8 cellular contexts compared by ENCODE assay signal in the genomic region with DNA sequence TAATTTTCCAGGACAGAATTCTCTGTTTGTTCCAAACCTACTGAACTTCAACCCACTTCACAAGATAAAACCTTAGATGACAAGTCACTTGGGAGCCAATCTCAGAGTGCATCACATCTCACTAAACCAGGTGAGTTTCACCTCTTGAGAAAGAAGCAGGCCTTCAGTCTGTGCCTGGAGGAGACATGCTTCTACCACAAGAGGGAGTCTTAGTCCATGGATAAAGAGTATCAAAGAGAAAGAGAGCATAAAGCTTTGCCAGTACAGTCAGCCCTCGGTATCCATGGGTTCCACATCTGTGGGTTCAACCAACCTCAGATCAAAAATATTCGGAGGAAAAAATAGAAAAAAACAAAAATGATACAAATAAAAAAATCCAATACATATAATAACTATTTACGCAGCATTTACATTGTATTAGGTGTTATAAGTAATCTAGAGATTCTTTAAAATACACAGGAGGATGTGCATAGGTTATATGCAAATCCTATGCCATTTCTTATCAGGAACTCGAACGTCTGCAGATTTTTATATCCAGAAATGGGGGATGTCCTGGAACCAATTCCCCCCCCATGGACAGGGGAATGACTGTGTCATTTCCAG. TPM values are rescaled to one million over a fixed set of nuclear protein-coding genes. Genes with fewer than 3 reads are reported as not detected.
A peak's percentile ranks its signal among the peaks of the same experiment; 100 is the strongest.
DNase-seq lines count a peak whose midpoint lies in the region; ATAC-seq, FAIRE-seq and TF ChIP-seq lines count a peak whose summit lies in the region.

No MANE protein-coding gene starts in this region.

- H3K9ac ChIP-seq in NT2/D1 (ENCODE audit: insufficient read length, low read depth) (no peak overlapping the region), mammary epithelial cell (ENCODE audit: insufficient read depth, low read length) (no peak overlapping the region), HepG2 (ENCODE audit: insufficient read depth, low read depth, low read length) (no peak overlapping the region)

- POLR2A ChIA-PET in HepG2 (lab: Yijun Ruan, JAX) = interaction anchor here (1.0 kb wide), 1 partner anchor 25 kb away, joined by 3 read pairs; no protein-coding TSS in a partner anchor

- TF ChIP-seq POLR2A in HepG2 (IDR thresholded peaks at IDR 0.05; ENCODE audit: insufficient read depth in 1 of 2, low read depth in 2 of 2, low read length in 2 of 2) = no peak

- H2AFZ ChIP-seq in mammary epithelial cell (ENCODE audit: low read depth, low read length) = no peak overlapping the region
- no peak overlapping the region for H2AFZ ChIP-seq in HepG2 (ENCODE audit: low read length)

- dilution Hi-C loops in mammary epithelial cell (cut with HindIII; ENCODE audit: low sequenced_read_pairs) = loop anchor here (5.0 kb wide), 1 partner anchor 80 kb away; a partner anchor contains a TSS

- TF ChIP-seq CTCF in mammary epithelial cell (conservative IDR thresholded peaks at IDR 0.05 in 1 of 2, IDR thresholded peaks at IDR 0.05 in 1 of 2; ENCODE audit: extremely low read depth in 1 of 2, insufficient read depth in 1 of 2, low read depth in 1 of 2, low read length in 2 of 2) (peak; percentile 82 to 84), HepG2 (CRISPR knock-in tag; IDR thresholded peaks at IDR 0.05) (peak; percentile 70)

- peaks cover 6% of the 10 kb centered on the region; the same call in 1 of the 2 replicates for H3K36me3 ChIP-seq in HAP-1 (replicated peaks)
- H3K36me3 ChIP-seq in NT2/D1 (ENCODE audit: insufficient read depth, insufficient read length, low read length) = peaks cover 18% of the 10 kb centered on the region
- H3K36me3 ChIP-seq in mammary epithelial cell (ENCODE audit: insufficient read depth, low read length) = peaks cover 8% of the 10 kb centered on the region
- H3K36me3 ChIP-seq in HepG2 (replicated peaks in 1 of 2; ENCODE audit: control insufficient read depth in 1 of 2, insufficient read depth in 2 of 2, low read length in 2 of 2) = peaks cover 10 to 28% of the 10 kb centered on the region in 2 experiments

- H3K79me2 ChIP-seq in mammary epithelial cell (ENCODE audit: insufficient read depth, low read length) = no peaks in the 10 kb centered on the region
- no peaks in the 10 kb centered on the region for H3K79me2 ChIP-seq in HepG2 (ENCODE audit: insufficient read depth, low read length)

- ATAC-seq in HepG2 (peak; percentile 83), HG03442 (IDR thresholded peaks at IDR 0.05; ENCODE audit: unreplicated experiment) (no peak), GM21576 (IDR thresholded peaks at IDR 0.05; ENCODE audit: unreplicated experiment) (no peak)

- H4K20me1 ChIP-seq in mammary epithelial cell (ENCODE audit: insufficient read depth, low read length) = no peaks in the 10 kb centered on the region
- no peaks in the 10 kb centered on the region for H4K20me1 ChIP-seq in HepG2 (ENCODE audit: insufficient read depth, low read length)

- no peak for FAIRE-seq in HepG2 (lab: Jason Lieb, UNC)

- 52% methylated on average over 5 of the region's 5 CpGs for WGBS in mammary epithelial cell (ENCODE audit: low coverage, missing lambda C conversion rate)
- 71% methylated on average over 5 of the region's 5 CpGs for WGBS in HepG2 (ENCODE audit: low lambda C conversion rate)

- in situ Hi-C loops in HAP-1 (cut with MboI; ENCODE audit: low sequenced_read_pairs) = no loop called here
- in situ Hi-C loops in mammary epithelial cell (cut with MboI; ENCODE audit: low sequenced_read_pairs in 2 of 2) = no loop called here
- in situ Hi-C loops in HepG2 (cut with HindIII; ENCODE audit: extremely low pct_ligation_motif_present, low pct_unique_long_range_greater_than_20kb) = no loop called here

- peak; percentile 19 for DNase-seq in NCI-H1092 treated with DMSO at 0.1 percent for 48 hours (lab: John Stamatoyannopoulos, UW)
- DNase-seq in NCI-H1092 (lab: John Stamatoyannopoulos, UW) = no peak
- DNase-seq in HAP-1 (ENCODE audit: low spot score in 2 of 2) = peak; percentile 48 to 73
- DNase-seq in NT2/D1 (ENCODE audit: low read depth, low spot score) = peak; percentile 25
- DNase-seq in mammary epithelial cell = peak; percentile 66
- DNase-seq in HepG2 (ENCODE audit: low spot score) = peak; percentile 63

- no peaks in the 10 kb centered on the region for H3K27me3 ChIP-seq in HAP-1 (ENCODE audit: low read depth)
- no peaks in the 10 kb centered on the region for H3K27me3 ChIP-seq in NT2/D1 (ENCODE audit: insufficient read depth, insufficient read length)
- H3K27me3 ChIP-seq in mammary epithelial cell (ENCODE audit: insufficient read depth, low read length) = no peaks in the 10 kb centered on the region
- H3K27me3 ChIP-seq in HepG2 (ENCODE audit: control insufficient read depth in 1 of 2, insufficient read depth in 2 of 2, low read length in 2 of 2) = no peaks in the 10 kb centered on the region

- intact Hi-C loops in mammary epithelial cell (cut with micrococcal nuclease) = loop anchor here (1.0 to 2.0 kb wide), 5 partner anchors 25 to 244 kb away; no protein-coding TSS in a partner anchor
- intact Hi-C loops in HepG2 (cut with micrococcal nuclease; ENCODE audit: unreplicated experiment) = loop anchor here (1.0 to 10.0 kb wide), 4 partner anchors 43 to 290 kb away; a partner anchor contains a TSS

- no peak overlapping the region for H3K27ac ChIP-seq in mammary epithelial cell (ENCODE audit: insufficient read depth, low read depth, low read length)
- no peak overlapping the region for H3K27ac ChIP-seq in HepG2 (ENCODE audit: extremely low read length, insufficient read depth, low read length)

- H3K9me3 ChIP-seq in HAP-1 (no peaks in the 10 kb centered on the region), NT2/D1 (ENCODE audit: insufficient read depth, low read length) (no peaks in the 10 kb centered on the region), mammary epithelial cell (replicated peaks; ENCODE audit: insufficient read depth, low read length) (no peaks in the 10 kb centered on the region), HepG2 (ENCODE audit: low read length) (no peaks in the 10 kb centered on the region)

- no peaks in the 10 kb centered on the region for H3K4me1 ChIP-seq in HAP-1
- H3K4me1 ChIP-seq in NT2/D1 (ENCODE audit: insufficient read depth, insufficient read length) = no peaks in the 10 kb centered on the region
- H3K4me1 ChIP-seq in mammary epithelial cell (ENCODE audit: insufficient read depth, low read length) = no peaks in the 10 kb centered on the region
- no peaks in the 10 kb centered on the region for H3K4me1 ChIP-seq in HepG2 (ENCODE audit: insufficient read depth, low read length)

- no peak overlapping the region for H3K4me2 ChIP-seq in mammary epithelial cell (ENCODE audit: insufficient read depth, low read depth, low read length)
- no peak overlapping the region for H3K4me2 ChIP-seq in HepG2 (ENCODE audit: low read depth, low read length)

- peak; percentile 50; the same call in 1 of the 2 replicates for TF ChIP-seq RAD21 in HepG2 (CRISPR knock-in tag; IDR thresholded peaks at IDR 0.05)

- BruUV-seq in mammary epithelial cell (replicated peaks; lab: Mats Ljungman, UMichigan) (no TSS peak), HepG2 (replicated peaks; lab: Mats Ljungman, UMichigan) (no TSS peak)

- CTCF ChIA-PET in mammary epithelial cell (lab: Charles Lee; ENCODE audit: low non-redundant PET) (interaction anchor here (0.6 to 1.0 kb wide), 5 partner anchors 24 to 154 kb away, joined by 3 to 13 read pairs (median 4); no protein-coding TSS in a partner anchor), HepG2 (lab: Yijun Ruan, JAX; ENCODE audit: low intra/inter-chr PET ratio, low total read pairs) (interaction anchor here (1.1 kb wide), 1 partner anchor 289 kb away, joined by 3 read pairs; no protein-coding TSS in a partner anchor)

- H3K4me3 ChIP-seq in HAP-1 = no peak overlapping the region
- no peak overlapping the region for H3K4me3 ChIP-seq in NT2/D1 (ENCODE audit: insufficient read length, low read depth)
- no peak overlapping the region for H3K4me3 ChIP-seq in mammary epithelial cell (replicated peaks in 1 of 3; ENCODE audit: insufficient read depth in 1 of 3, low read depth in 2 of 3, low read length in 3 of 3)
- no peak overlapping the region for H3K4me3 ChIP-seq in HepG2 (replicated peaks in 1 of 3; ENCODE audit: insufficient read depth in 1 of 3, low read depth in 2 of 3, low read length in 3 of 3)

- no peak for TF ChIP-seq EP300 in HepG2 (IDR thresholded peaks at IDR 0.05; ENCODE audit: low read depth in 2 of 2, low read length in 2 of 2)
- TF ChIP-seq EP300 in HepG2 (CRISPR knock-in tag; IDR thresholded peaks at IDR 0.05; ENCODE audit: borderline replicate concordance) = no peak

TF ChIP-seq in HepG2, 621 proteins besides CTCF, POLR2A, EP300 and RAD21 (continues in another document):
- peak; percentile 84 for TF ChIP-seq STAG1 (CRISPR knock-in tag; IDR thresholded peaks at IDR 0.05)
- TF ChIP-seq SMC3 (IDR thresholded peaks at IDR 0.05; ENCODE audit: low read length) = peak; percentile 52; the same call in 1 of the 2 replicates
- no peak for TF ChIP-seq RAD51 (IDR thresholded peaks at IDR 0.05; ENCODE audit: borderline replicate concordance)

RNA-seq across cellular contexts. Expression of a gene that starts 37.7 kb away (rescaled TPM):
- total RNA-seq in mammary epithelial cell (100 to 1,000 TPM; 121 to 148 TPM), HepG2 (2016; rRNA removed; fragmentation: Illumina TruSeq; extraction: Trizol) (33.5 and 44.1 TPM in 2 replicates)
- polyA plus RNA-seq in mammary epithelial cell (132 TPM), HepG2 (2011; rRNA removed) (38.6 and 39.8 TPM in 2 replicates)
- 69.3 TPM for polyA minus RNA-seq in mammary epithelial cell
- 18.8 and 21.5 TPM in 2 replicates for total RNA-seq in HepG2 (2016; cell fraction: cytosol; rRNA removed; fragmentation: Illumina TruSeq; extraction: Trizol; ENCODE audit: low read depth)
- 32.1 and 44.0 TPM in 2 replicates for total RNA-seq in HepG2 (2016; cell fraction: insoluble cytoplasmic fraction; rRNA removed; fragmentation: Illumina TruSeq; extraction: Trizol)
- 32.9 and 33.1 TPM in 2 replicates for total RNA-seq in HepG2 (2016; cell fraction: membrane; rRNA removed; fragmentation: Illumina TruSeq; extraction: Trizol)
- 11.9 and 15.3 TPM in 2 replicates for total RNA-seq in HepG2 (2016; cell fraction: nucleus; rRNA removed; fragmentation: Illumina TruSeq; extraction: Trizol)
- polyA plus RNA-seq in HepG2 (2011; cell fraction: cytosol; rRNA removed) = 39.9 and 43.8 TPM in 2 replicates
- 17.1 and 18.3 TPM in 2 replicates for polyA plus RNA-seq in HepG2 (2011; cell fraction: nucleus; rRNA removed)
- polyA plus RNA-seq in HepG2 (2012) = 17.8 and 27.2 TPM in 2 replicates
- 17.9 and 19.4 TPM in 2 replicates for polyA plus RNA-seq in HepG2 (2016; cell fraction: cytosol; fragmentation: Illumina TruSeq; extraction: Trizol; ENCODE audit: low read depth)
- polyA plus RNA-seq in HepG2 (2016; cell fraction: insoluble cytoplasmic fraction; fragmentation: Illumina TruSeq; extraction: Trizol; ENCODE audit: low read depth) = 53.9 and 55.7 TPM in 2 replicates
- polyA plus RNA-seq in HepG2 (2016; cell fraction: membrane; fragmentation: Illumina TruSeq; extraction: Trizol; ENCODE audit: low read depth) = 27.9 and 28.1 TPM in 2 replicates
- 25.9 and 26.2 TPM in 2 replicates for polyA plus RNA-seq in HepG2 (2016; cell fraction: nucleus; fragmentation: Illumina TruSeq; extraction: Trizol; ENCODE audit: insufficient read depth, low read depth)
- 55.5 and 55.9 TPM in 2 replicates for polyA minus RNA-seq in HepG2 (2011; rRNA and poly(A)+ RNA removed; ENCODE audit: low replicate concordance)
- polyA minus RNA-seq in HepG2 (2011; cell fraction: cytosol; rRNA and poly(A)+ RNA removed) = 13.8 and 14.9 TPM in 2 replicates
- polyA minus RNA-seq in HepG2 (2011; cell fraction: nucleus; rRNA and poly(A)+ RNA removed) = 8.9 and 10.8 TPM in 2 replicates
